Comparison of ENCODE assay signal across 22 cellular contexts in the genomic region with DNA sequence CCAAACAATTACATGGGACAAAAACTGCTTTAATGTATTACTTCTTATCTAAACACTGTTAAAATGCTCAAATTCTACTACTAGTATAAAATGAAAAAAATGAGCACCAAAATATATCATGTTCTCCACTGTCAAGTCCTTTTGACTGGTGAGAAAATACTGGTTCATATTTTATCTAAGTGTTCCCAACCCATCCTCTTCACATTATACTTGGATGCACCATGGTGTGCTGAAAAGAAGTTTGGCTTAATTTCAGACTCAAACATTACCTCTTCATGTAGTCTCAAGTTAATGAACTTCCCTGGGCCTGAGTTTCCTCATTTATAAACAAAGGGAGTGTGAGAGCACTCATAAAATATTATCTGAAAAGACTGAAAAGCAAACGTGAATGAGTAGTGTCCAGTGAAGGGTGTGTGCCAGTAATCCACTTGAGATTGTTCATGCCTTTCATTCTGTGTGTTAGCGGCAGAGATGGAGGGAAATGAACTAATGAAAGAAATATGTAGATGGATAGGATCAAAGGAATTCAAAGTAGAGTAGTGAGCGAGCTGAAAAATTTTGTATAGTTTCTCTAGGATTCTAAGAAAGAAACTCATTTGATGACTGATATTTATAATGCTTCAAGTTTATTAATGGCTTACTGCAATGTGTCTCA.
DNase-seq lines count a peak whose midpoint lies in the region; ATAC-seq and TF ChIP-seq lines count a peak whose summit lies in the region.
"Had no signal": no experiment of that assay in that cellular context is flagged by ENCODE, and none has a peak within 500 bp of the region (broad histone marks: within the 10 kb centered on the region; RNA-seq: fewer than 3 reads in every experiment).

No MANE protein-coding gene starts in this region.

- H3K9me2 ChIP-seq in GM23248 (ENCODE audit: insufficient read depth): no peaks in the 10 kb centered on the region

- ATAC-seq in HG03571 (IDR thresholded peaks at IDR 0.05; ENCODE audit: unreplicated experiment): no peak
- no peak for ATAC-seq in stimulated activated naive CD8-positive, alpha-beta T cell treated with anti-CD3 and anti-CD28 coated beads, Interleukin-15, Interleukin-2, amounts not matched to agents 100 U/mL and 50 U/mL, for 24 hours
- ATAC-seq: activated CD4-positive, alpha-beta T cell treated with anti-CD3 and anti-CD28 coated beads for 36 hours; effector memory CD8-positive, alpha-beta T cell had no signal

- H3K79me2 ChIP-seq in GM23248 (ENCODE audit: insufficient read depth): no peaks in the 10 kb centered on the region

- H3K4me1 ChIP-seq in GM23248 (ENCODE audit: insufficient read depth): peaks cover 34% of the 10 kb centered on the region
- H3K4me1 ChIP-seq: breast epithelium, neural progenitor cell, tibial nerve had no signal

- no peaks in the 10 kb centered on the region for H3K27me3 ChIP-seq in GM23248 (replicated peaks; ENCODE audit: insufficient read depth)
- H3K27me3 ChIP-seq: breast epithelium, neural progenitor cell, sigmoid colon, tibial nerve had no signal

- TF ChIP-seq CTCF in fibroblast of pulmonary artery (IDR thresholded peaks at IDR 0.05; ENCODE audit: low read length, missing control alignments): no peak

- 33 to 35% methylated on average over 3 of the region's 3 CpGs for WGBS in GM23248 (ENCODE audit: low coverage in 1 of 2, low lambda C conversion rate in 2 of 2, missing lambda C conversion rate in 2 of 2), 2 experiments

- H3K4me3 ChIP-seq in GM23248 (no peak overlapping the region), fibroblast of pulmonary artery (replicated peaks; ENCODE audit: low read depth, low read length) (no peak overlapping the region)
- H3K4me3 ChIP-seq: breast epithelium, neural progenitor cell, sigmoid colon, tibial nerve had no signal

- H3K9me3 ChIP-seq in GM23248 (ENCODE audit: low read depth): no peaks in the 10 kb centered on the region
- H3K9me3 ChIP-seq: breast epithelium, sigmoid colon, tibial nerve had no signal

- no peak overlapping the region for H3K9ac ChIP-seq in GM23248
- H3K9ac ChIP-seq: neural progenitor cell had no signal

- H4K20me1 ChIP-seq in GM23248 (ENCODE audit: insufficient read depth): no peaks in the 10 kb centered on the region

- in situ Hi-C loops in ACHN (cut with HindIII; ENCODE audit: low pct_ligation_motif_present, low pct_unique_long_range_greater_than_20kb, low sequenced_read_pairs) (no loop called here), GM23248 (cut with MboI) (no loop called here)

- H3K4me2 ChIP-seq in GM23248 (ENCODE audit: unreplicated experiment): peak overlapping the region; percentile 24
- H3K4me2 ChIP-seq: neural progenitor cell had no signal

- H3K36me3 ChIP-seq in GM23248 (ENCODE audit: low read depth): no peaks in the 10 kb centered on the region
- H3K36me3 ChIP-seq: breast epithelium, neural progenitor cell, sigmoid colon, tibial nerve had no signal

- H3K27ac ChIP-seq in GM23248: no peak overlapping the region
- H3K27ac ChIP-seq: breast epithelium, neural progenitor cell, sigmoid colon, tibial nerve had no signal

- H2AFZ ChIP-seq in GM23248: 0 out of 2 replicates have a peak overlapping the region, but pooled peaks have one; percentile 25
- H2AFZ ChIP-seq: neural progenitor cell had no signal

- H3F3A ChIP-seq in GM23248 (ENCODE audit: insufficient read depth): peaks cover 27% of the 10 kb centered on the region; the same call in 1 of the 2 replicates

- DNase-seq in ACHN (peak; percentile 73), GM23248 (peak; percentile 42), NCI-H2196 treated with DMSO at 0.1 percent for 48 hours (lab: John Stamatoyannopoulos, UW; ENCODE audit: unreplicated experiment) (peak; percentile 69), fibroblast of pulmonary artery (ENCODE audit: low read depth) (peak; percentile 5), hypothalamus (lab: John Stamatoyannopoulos, UW) (no peak), middle frontal gyrus (ENCODE audit: extremely low spot score, low spot score) (no peak)
- DNase-seq in stimulated activated naive CD8-positive, alpha-beta T cell treated with anti-CD3 and anti-CD28 coated beads, Interleukin-15, Interleukin-2, amounts not matched to agents 100 U/mL and 50 U/mL, for 24 hours: no peak
- DNase-seq: activated CD4-positive, alpha-beta T cell treated with anti-CD3 and anti-CD28 coated beads for 36 hours; activated CD8-positive, alpha-beta memory T cell treated with anti-CD3 and anti-CD28 coated beads, Interleukin-2, amount 50 U/mL, for 48 hours; activated naive CD4-positive, alpha-beta T cell; effector memory CD8-positive, alpha-beta T cell; foreskin melanocyte; H7; KBM-7; NCI-H1694 treated with DMSO at 0.1 percent for 48 hours; SHP77; sigmoid colon; stimulated activated CD4-positive, alpha-beta T cell treated with anti-CD3 and anti-CD28 coated beads, Interleukin-4, amount 100 ng/mL, for 4 hours had no signal

Comparison
In these comparisons a context has a peak if more than half of its experiments do, and no peak if none do; other contexts are left out.
1. DNase-seq: peak in ACHN (single experiment), GM23248 (single experiment), NCI-H2196 treated with DMSO at 0.1 percent for 48 hours (single experiment) and fibroblast of pulmonary artery (single experiment); none in stimulated activated naive CD8-positive, alpha-beta T cell treated with anti-CD3 and anti-CD28 coated beads, Interleukin-15, Interleukin-2, amounts not matched to agents 100 U/mL and 50 U/mL, for 24 hours (single experiment), hypothalamus (0 of 51) and middle frontal gyrus (single experiment).